In the genomic region with DNA sequence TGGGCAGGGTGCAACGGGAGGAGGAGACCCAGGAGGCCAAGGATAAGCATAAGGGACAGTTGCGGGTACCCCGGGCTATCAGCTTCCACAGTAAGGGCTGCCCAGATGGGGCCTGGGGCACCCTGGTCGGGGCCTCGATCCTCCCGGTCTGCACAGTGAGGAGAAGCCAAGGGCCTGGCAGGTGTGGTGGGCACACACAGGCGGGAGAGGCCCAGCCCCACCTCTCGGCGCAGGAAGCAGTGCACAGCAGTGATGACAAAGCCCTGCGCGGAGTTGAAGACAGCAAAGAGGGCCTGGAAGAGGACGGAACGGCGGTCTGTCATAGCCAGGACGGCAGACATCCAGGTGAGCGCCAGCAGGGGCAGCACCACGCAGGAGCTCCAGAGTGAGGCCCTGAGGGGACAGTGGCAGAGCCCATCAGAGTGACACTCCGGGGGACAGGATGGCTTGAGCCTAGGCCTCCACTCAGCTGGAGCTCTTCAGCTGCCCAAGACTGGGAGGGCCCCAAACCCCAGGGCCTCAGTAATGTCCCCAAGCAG, we compare ENCODE assay signal across 25 cellular contexts.
"Had no signal": no experiment of that assay in that cellular context is flagged by ENCODE, and none has a peak within 500 bp of the region (broad histone marks: within the 10 kb centered on the region; RNA-seq: fewer than 3 reads in every experiment).

No MANE protein-coding gene starts in this region.

- DNase-seq: activated CD4-positive, alpha-beta memory T cell treated with anti-CD3 and anti-CD28 coated beads for 36 hours; activated CD4-positive, alpha-beta T cell treated with anti-CD3 and anti-CD28 coated beads for 48 hours; activated effector memory CD4-positive, alpha-beta T cell treated with Interleukin-2 at 50 U/mL for 16 hours; activated naive CD4-positive, alpha-beta T cell treated with anti-CD3 and anti-CD28 coated beads for 36 hours; activated naive CD8-positive, alpha-beta T cell treated with anti-CD3 and anti-CD28 coated beads, Interleukin-2, amount 10 ng/mL, durations not matched to agents 7 days and 5 days; activated T-cell treated with anti-CD3 and anti-CD28 coated beads, Interleukin-2, amount 50 U/mL, for 48 hours; amniotic stem cell; effector memory CD8-positive, alpha-beta T cell; esophagus squamous epithelium; gastrocnemius medialis; islet precursor cell; left cardiac atrium; midbrain; natural killer cell; small intestine; stimulated activated CD4-positive, alpha-beta T cell treated with anti-CD3 and anti-CD28 coated beads, Interleukin-2, amount 100 ng/mL, for 24 hours; stomach; T1000; transverse colon had no signal

- H3K4me1 Mint-ChIP-seq: activated naive CD8-positive, alpha-beta T cell treated with anti-CD3 and anti-CD28 coated beads, Interleukin-2, amount 10 ng/mL, durations not matched to agents 7 days and 5 days had no signal

- H3K27ac ChIP-seq: esophagus squamous epithelium, gastrocnemius medialis, neutrophil, parathyroid adenoma, stomach, suprapubic skin, transverse colon had no signal

- H3K27ac Mint-ChIP-seq: activated CD4-positive, alpha-beta memory T cell treated with anti-CD3 and anti-CD28 coated beads for 36 hours; activated naive CD4-positive, alpha-beta T cell treated with anti-CD3 and anti-CD28 coated beads for 36 hours; activated naive CD8-positive, alpha-beta T cell treated with anti-CD3 and anti-CD28 coated beads, Interleukin-2, amount 10 ng/mL, durations not matched to agents 7 days and 5 days; effector memory CD8-positive, alpha-beta T cell; stimulated activated memory B cell treated with anti-CD40 and anti-IgM and Interleukin-4, amounts not matched to agents 10 μg/mL and 1 μg/mL and 100 μg/mL, for 72 hours; T-helper 1 cell treated with Interleukin-12 subunit alpha and Interleukin-12 subunit beta and Interleukin-4 antibody, amounts not matched to agents 30 μg/mL and 1 μg/mL, for 36 hours had no signal

- H2AFZ ChIP-seq: parathyroid adenoma had no signal

- H3K36me3 ChIP-seq: esophagus squamous epithelium, gastrocnemius medialis, neutrophil, stomach, suprapubic skin, transverse colon had no signal

- H3K27me3 Mint-ChIP-seq: activated CD4-positive, alpha-beta memory T cell treated with anti-CD3 and anti-CD28 coated beads for 36 hours; activated naive CD8-positive, alpha-beta T cell treated with anti-CD3 and anti-CD28 coated beads, Interleukin-2, amount 10 ng/mL, durations not matched to agents 7 days and 5 days had no signal

- H3K9me3 Mint-ChIP-seq: activated CD4-positive, alpha-beta memory T cell treated with anti-CD3 and anti-CD28 coated beads for 36 hours; activated naive CD4-positive, alpha-beta T cell treated with anti-CD3 and anti-CD28 coated beads for 36 hours; activated naive CD8-positive, alpha-beta T cell treated with anti-CD3 and anti-CD28 coated beads, Interleukin-2, amount 10 ng/mL, durations not matched to agents 7 days and 5 days; effector memory CD8-positive, alpha-beta T cell; natural killer cell; stimulated activated memory B cell treated with anti-CD40 and anti-IgM and Interleukin-4, amounts not matched to agents 10 μg/mL and 1 μg/mL and 100 μg/mL, for 72 hours; T-helper 1 cell treated with Interleukin-12 subunit alpha and Interleukin-12 subunit beta and Interleukin-4 antibody, amounts not matched to agents 30 μg/mL and 1 μg/mL, for 36 hours had no signal

- H3K27me3 ChIP-seq: esophagus squamous epithelium, gastrocnemius medialis, stomach, suprapubic skin, transverse colon had no signal

- H3K4me3 Mint-ChIP-seq: activated CD4-positive, alpha-beta memory T cell treated with anti-CD3 and anti-CD28 coated beads for 36 hours; activated naive CD4-positive, alpha-beta T cell treated with anti-CD3 and anti-CD28 coated beads for 36 hours; activated naive CD8-positive, alpha-beta T cell treated with anti-CD3 and anti-CD28 coated beads, Interleukin-2, amount 10 ng/mL, durations not matched to agents 7 days and 5 days; effector memory CD8-positive, alpha-beta T cell; natural killer cell; stimulated activated memory B cell treated with anti-CD40 and anti-IgM and Interleukin-4, amounts not matched to agents 10 μg/mL and 1 μg/mL and 100 μg/mL, for 72 hours; T-helper 1 cell treated with Interleukin-12 subunit alpha and Interleukin-12 subunit beta and Interleukin-4 antibody, amounts not matched to agents 30 μg/mL and 1 μg/mL, for 36 hours had no signal

- H3K9ac ChIP-seq: parathyroid adenoma had no signal

- ATAC-seq: effector memory CD8-positive, alpha-beta T cell; gastrocnemius medialis; natural killer cell; sciatic nerve; stimulated activated memory B cell treated with anti-CD40 and anti-IgM and Interleukin-4, amounts not matched to agents 10 μg/mL and 1 μg/mL and 100 μg/mL, for 72 hours had no signal

- H3K4me1 ChIP-seq: gastrocnemius medialis, parathyroid adenoma had no signal

- H3K9me3 ChIP-seq: esophagus squamous epithelium, gastrocnemius medialis, neutrophil, stomach, suprapubic skin, transverse colon had no signal

- H3K4me3 ChIP-seq: esophagus squamous epithelium, gastrocnemius medialis, stomach, suprapubic skin, transverse colon had no signal

- H3K36me3 Mint-ChIP-seq: activated CD4-positive, alpha-beta memory T cell treated with anti-CD3 and anti-CD28 coated beads for 36 hours; activated naive CD8-positive, alpha-beta T cell treated with anti-CD3 and anti-CD28 coated beads, Interleukin-2, amount 10 ng/mL, durations not matched to agents 7 days and 5 days; natural killer cell; stimulated activated memory B cell treated with anti-CD40 and anti-IgM and Interleukin-4, amounts not matched to agents 10 μg/mL and 1 μg/mL and 100 μg/mL, for 72 hours had no signal

- H3K79me2 ChIP-seq: parathyroid adenoma had no signal
